1 cellular context compared by ENCODE assay signal in genomic region chrX:78314561-78314960, GRCh38.
TF ChIP-seq lines count a peak whose summit lies in the region.

No MANE protein-coding gene starts in this region.

TF ChIP-seq in GM23338, 12 proteins besides CTCF, POLR2A, EP300 and RAD21 (continued from another document):
- TF ChIP-seq ZNF462 (CRISPR knock-in tag; IDR thresholded peaks at IDR 0.05) (no peak), NANOG (IDR thresholded peaks at IDR 0.05; ENCODE audit: borderline replicate concordance) (no peak), JUNB (IDR thresholded peaks at IDR 0.05; ENCODE audit: unreplicated experiment) (no peak), STAT1 (IDR thresholded peaks at IDR 0.05; ENCODE audit: unreplicated experiment) (no peak), CREB1 (CRISPR knock-in tag; IDR thresholded peaks at IDR 0.05; ENCODE audit: low read depth) (no peak), ZNF331 (CRISPR knock-in tag; IDR thresholded peaks at IDR 0.05; ENCODE audit: low read depth) (no peak), POLR2AphosphoS5 (IDR thresholded peaks at IDR 0.05; ENCODE audit: low read depth) (no peak), ZNF114 (CRISPR knock-in tag; IDR thresholded peaks at IDR 0.05) (no peak)
- TF ChIP-seq, protein P1, sequence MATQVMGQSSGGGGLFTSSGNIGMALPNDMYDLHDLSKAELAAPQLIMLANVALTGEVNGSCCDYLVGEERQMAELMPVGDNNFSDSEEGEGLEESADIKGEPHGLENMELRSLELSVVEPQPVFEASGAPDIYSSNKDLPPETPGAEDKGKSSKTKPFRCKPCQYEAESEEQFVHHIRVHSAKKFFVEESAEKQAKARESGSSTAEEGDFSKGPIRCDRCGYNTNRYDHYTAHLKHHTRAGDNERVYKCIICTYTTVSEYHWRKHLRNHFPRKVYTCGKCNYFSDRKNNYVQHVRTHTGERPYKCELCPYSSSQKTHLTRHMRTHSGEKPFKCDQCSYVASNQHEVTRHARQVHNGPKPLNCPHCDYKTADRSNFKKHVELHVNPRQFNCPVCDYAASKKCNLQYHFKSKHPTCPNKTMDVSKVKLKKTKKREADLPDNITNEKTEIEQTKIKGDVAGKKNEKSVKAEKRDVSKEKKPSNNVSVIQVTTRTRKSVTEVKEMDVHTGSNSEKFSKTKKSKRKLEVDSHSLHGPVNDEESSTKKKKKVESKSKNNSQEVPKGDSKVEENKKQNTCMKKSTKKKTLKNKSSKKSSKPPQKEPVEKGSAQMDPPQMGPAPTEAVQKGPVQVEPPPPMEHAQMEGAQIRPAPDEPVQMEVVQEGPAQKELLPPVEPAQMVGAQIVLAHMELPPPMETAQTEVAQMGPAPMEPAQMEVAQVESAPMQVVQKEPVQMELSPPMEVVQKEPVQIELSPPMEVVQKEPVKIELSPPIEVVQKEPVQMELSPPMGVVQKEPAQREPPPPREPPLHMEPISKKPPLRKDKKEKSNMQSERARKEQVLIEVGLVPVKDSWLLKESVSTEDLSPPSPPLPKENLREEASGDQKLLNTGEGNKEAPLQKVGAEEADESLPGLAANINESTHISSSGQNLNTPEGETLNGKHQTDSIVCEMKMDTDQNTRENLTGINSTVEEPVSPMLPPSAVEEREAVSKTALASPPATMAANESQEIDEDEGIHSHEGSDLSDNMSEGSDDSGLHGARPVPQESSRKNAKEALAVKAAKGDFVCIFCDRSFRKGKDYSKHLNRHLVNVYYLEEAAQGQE (IDR thresholded peaks at IDR 0.05; ENCODE audit: unreplicated experiment), result no peak
- TF ChIP-seq, protein P2, sequence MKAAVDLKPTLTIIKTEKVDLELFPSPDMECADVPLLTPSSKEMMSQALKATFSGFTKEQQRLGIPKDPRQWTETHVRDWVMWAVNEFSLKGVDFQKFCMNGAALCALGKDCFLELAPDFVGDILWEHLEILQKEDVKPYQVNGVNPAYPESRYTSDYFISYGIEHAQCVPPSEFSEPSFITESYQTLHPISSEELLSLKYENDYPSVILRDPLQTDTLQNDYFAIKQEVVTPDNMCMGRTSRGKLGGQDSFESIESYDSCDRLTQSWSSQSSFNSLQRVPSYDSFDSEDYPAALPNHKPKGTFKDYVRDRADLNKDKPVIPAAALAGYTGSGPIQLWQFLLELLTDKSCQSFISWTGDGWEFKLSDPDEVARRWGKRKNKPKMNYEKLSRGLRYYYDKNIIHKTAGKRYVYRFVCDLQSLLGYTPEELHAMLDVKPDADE (IDR thresholded peaks at IDR 0.05), result no peak
